In the genomic region with DNA sequence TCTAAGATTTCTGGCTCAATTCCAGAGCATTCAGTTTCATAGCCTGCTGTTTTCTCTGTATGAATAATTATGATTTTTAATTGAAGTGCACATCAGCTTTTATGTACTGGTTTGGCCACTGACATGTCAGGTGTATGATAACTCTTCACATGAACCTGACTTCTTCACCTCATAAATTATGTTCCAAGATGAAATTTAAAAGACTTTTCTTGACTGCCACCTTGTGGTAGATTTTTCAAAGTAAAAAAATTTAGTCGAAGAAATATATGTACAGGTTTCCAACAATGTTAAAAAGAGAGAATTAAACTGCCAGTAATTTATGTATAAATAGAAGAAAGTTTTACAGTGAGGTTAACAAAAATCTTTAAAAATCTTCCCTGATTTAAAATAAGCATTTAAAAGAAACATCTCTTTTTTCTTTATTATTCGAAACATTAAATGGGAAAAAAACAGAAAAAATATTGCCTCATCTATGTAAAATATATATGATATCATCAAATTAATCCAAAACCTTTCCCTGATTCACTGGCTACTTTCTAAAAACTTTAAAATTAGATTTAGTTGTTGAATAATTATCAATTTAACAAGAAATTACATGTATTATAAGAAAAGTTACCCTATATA, we compare ENCODE assay signal across 9 cellular contexts.
A peak's percentile ranks its signal among the peaks of the same experiment; 100 is the strongest.
DNase-seq lines count a peak whose midpoint lies in the region; ATAC-seq, FAIRE-seq and TF ChIP-seq lines count a peak whose summit lies in the region.
"Had no signal": no experiment of that assay in that cellular context is flagged by ENCODE, and none has a peak within 500 bp of the region (broad histone marks: within the 10 kb centered on the region; RNA-seq: fewer than 3 reads in every experiment).

No MANE protein-coding gene starts in this region.

- TF ChIP-seq POLR2A in K562 (conservative IDR thresholded peaks at IDR 0.05): no peak

- WGBS in K562 (ENCODE audit: insufficient coverage, low coverage, missing lambda C conversion rate): 0% methylated on average over 2 of the region's 2 CpGs

- no peaks in the 10 kb centered on the region for H3K9me1 ChIP-seq in K562 (ENCODE audit: control insufficient read depth, insufficient read depth, low read length)

- peaks cover 16% of the 10 kb centered on the region for H3K27me3 Mint-ChIP-seq in activated T-cell treated with anti-CD3 and anti-CD28 coated beads, Interleukin-2, amount 50 U/mL, for 24 hours
- H3K27me3 Mint-ChIP-seq: activated B cell treated with CpG ODN at 0.5 μM for 24 hours had no signal

- POLR2A ChIA-PET in K562 (lab: Yijun Ruan, JAX): interaction anchor here (0.6 kb wide), 1 partner anchor 1266 kb away, joined by 3 read pairs; no protein-coding TSS in a partner anchor

- in situ Hi-C loops in K562 (cut with MboI): no loop called here

- no peaks in the 10 kb centered on the region for H3K4me1 Mint-ChIP-seq in activated T-cell treated with anti-CD3 and anti-CD28 coated beads, Interleukin-2, amount 50 U/mL, for 24 hours (ENCODE audit: low read depth)
- H3K4me1 Mint-ChIP-seq: activated B cell treated with CpG ODN at 0.5 μM for 24 hours had no signal

- H3K4me3 Mint-ChIP-seq in activated T-cell treated with anti-CD3 and anti-CD28 coated beads, Interleukin-2, amount 50 U/mL, for 24 hours: no peak overlapping the region
- H3K4me3 Mint-ChIP-seq: activated B cell treated with CpG ODN at 0.5 μM for 24 hours had no signal

- no peak overlapping the region for H3K27ac ChIP-seq in K562 (ENCODE audit: extremely low read depth, low read depth, low read length)

- no peaks in the 10 kb centered on the region for H3K36me3 Mint-ChIP-seq in activated T-cell treated with anti-CD3 and anti-CD28 coated beads, Interleukin-2, amount 50 U/mL, for 24 hours (ENCODE audit: low read depth)

- no peaks in the 10 kb centered on the region for H3K79me2 ChIP-seq in Loucy (ENCODE audit: insufficient read depth, low read length)
- H3K79me2 ChIP-seq in K562 (ENCODE audit: control insufficient read depth, insufficient read depth, low read length): no peaks in the 10 kb centered on the region

- peak; percentile 68 for FAIRE-seq in K562 (lab: Jason Lieb, UNC)

- H3K27me3 ChIP-seq in Loucy (ENCODE audit: insufficient read depth, low read length, poor library complexity, severe bottlenecking) (no peaks in the 10 kb centered on the region), K562 (ENCODE audit: control insufficient read depth in 2 of 2, insufficient read depth in 2 of 2, low read length in 2 of 2) (no peaks in the 10 kb centered on the region)

- TF ChIP-seq EP300 in K562 (IDR thresholded peaks at IDR 0.05; ENCODE audit: low read length): no peak

- no peaks in the 10 kb centered on the region for H3F3A ChIP-seq in Loucy (ENCODE audit: low read depth)

- TF ChIP-seq CTCF in Loucy (conservative IDR thresholded peaks at IDR 0.05; ENCODE audit: low read length) (peak; percentile 68), K562 (IDR thresholded peaks at IDR 0.05 in 2 of 3, conservative IDR thresholded peaks at IDR 0.05 in 1 of 3; ENCODE audit: insufficient read depth in 2 of 3, low read depth in 1 of 3, low read length in 3 of 3) (peak; percentile 15 to 54 (median 18); a peak in 3 of 6 replicates)

- CTCF ChIA-PET in K562 (lab: Yijun Ruan, JAX; ENCODE audit: low intra/inter-chr PET ratio): interaction anchor here (1.2 to 2.4 kb wide), 2 partner anchors 124 to 301 kb away, joined by 4 to 8 read pairs; partner anchors contain the start of gene ATXN7L3B

- H3K9me2 ChIP-seq in Loucy (replicated peaks; ENCODE audit: low read depth, low read length): no peaks in the 10 kb centered on the region

- H3K9me3 ChIP-seq in Loucy (ENCODE audit: insufficient read depth, low read depth, low read length): no peaks in the 10 kb centered on the region
- H3K9me3 ChIP-seq in K562 (replicated peaks; ENCODE audit: control insufficient read depth, insufficient read depth, low read depth, low read length): no peaks in the 10 kb centered on the region

- DNase-seq in ELR (ENCODE audit: low read depth) (peak; percentile 47), K562 (ENCODE audit: extremely low read depth in 1 of 4, low spot score in 3 of 4) (peak; percentile 6 to 30 (median 16)), myocyte (ENCODE audit: low read depth) (peak; percentile 48), HK-2 (ENCODE audit: unreplicated experiment) (no peak)
- DNase-seq in activated CD4-positive, alpha-beta T cell treated with anti-CD3 and anti-CD28 coated beads, Interleukin-2, amount 50 U/mL, for 4 hours: no peak
- no peak for DNase-seq in activated T-cell treated with anti-CD3 and anti-CD28 coated beads, Interleukin-2, amount 50 U/mL, for 24 hours
- DNase-seq: activated B cell treated with CpG ODN at 0.5 μM for 24 hours had no signal

- H3K4me2 ChIP-seq in Loucy (ENCODE audit: low read depth, low read length, poor library complexity, severe bottlenecking) (no peak overlapping the region), K562 (ENCODE audit: insufficient read depth, low read length) (no peak overlapping the region)

- no peaks in the 10 kb centered on the region for H3K9me3 Mint-ChIP-seq in activated T-cell treated with anti-CD3 and anti-CD28 coated beads, Interleukin-2, amount 50 U/mL, for 24 hours
- H3K9me3 Mint-ChIP-seq: activated B cell treated with CpG ODN at 0.5 μM for 24 hours had no signal

- no peak for ATAC-seq in K562
- no peak for ATAC-seq in HG02970 (IDR thresholded peaks at IDR 0.05; ENCODE audit: low FRiP score, unreplicated experiment)

- peak; percentile 55 to 62 for TF ChIP-seq RAD21 in K562 (CRISPR knock-in tag; conservative IDR thresholded peaks at IDR 0.05 in 1 of 2, IDR thresholded peaks at IDR 0.05 in 1 of 2)

- H3K4me1 ChIP-seq in Loucy (ENCODE audit: insufficient read depth, low read length, poor library complexity, severe bottlenecking) (no peaks in the 10 kb centered on the region), K562 (replicated peaks in 1 of 2; ENCODE audit: control insufficient read depth in 2 of 2, insufficient read depth in 2 of 2, low read length in 2 of 2) (no peaks in the 10 kb centered on the region)

- H4K20me1 ChIP-seq in Loucy (ENCODE audit: insufficient read depth, low read length, poor library complexity, severe bottlenecking) (no peaks in the 10 kb centered on the region), K562 (replicated peaks; ENCODE audit: control insufficient read depth, insufficient read depth, low read length) (no peaks in the 10 kb centered on the region)

- H3K27ac Mint-ChIP-seq in activated T-cell treated with anti-CD3 and anti-CD28 coated beads, Interleukin-2, amount 50 U/mL, for 24 hours: no peak overlapping the region
- H3K27ac Mint-ChIP-seq: activated B cell treated with CpG ODN at 0.5 μM for 24 hours had no signal

- no peak overlapping the region for H3K4me3 ChIP-seq in Loucy (ENCODE audit: low read length, poor library complexity, severe bottlenecking)
- no peak overlapping the region for H3K4me3 ChIP-seq in K562

- H2AFZ ChIP-seq in Loucy (ENCODE audit: low read length): no peak overlapping the region
- H2AFZ ChIP-seq in K562 (ENCODE audit: low read depth, low read length): no peak overlapping the region

- H3K36me3 ChIP-seq in Loucy (ENCODE audit: insufficient read depth, low read length) (no peaks in the 10 kb centered on the region), K562 (ENCODE audit: control insufficient read depth, insufficient read depth, low read length) (no peaks in the 10 kb centered on the region)

- H3K9ac ChIP-seq in Loucy (ENCODE audit: low read depth, low read length, poor library complexity, severe bottlenecking) (no peak overlapping the region), K562 (ENCODE audit: insufficient read depth in 1 of 2, low read depth in 2 of 2, low read length in 2 of 2) (no peak overlapping the region)

- no TSS peak for BruUV-seq in K562 (replicated peaks; lab: Mats Ljungman, UMichigan)

- intact Hi-C loops in K562 (cut with micrococcal nuclease): loop anchor here (1.0 to 5.0 kb wide), 2 partner anchors 95 to 301 kb away; no protein-coding TSS in a partner anchor

TF ChIP-seq in K562, 482 proteins besides CTCF, POLR2A, EP300 and RAD21 (continues in another document):
- no peak for TF ChIP-seq YY1 (IDR thresholded peaks at IDR 0.05; ENCODE audit: borderline replicate concordance in 1 of 3, control insufficient read depth in 1 of 3, extremely low read depth in 1 of 3, insufficient read depth in 3 of 3, insufficient read length in 1 of 3, insufficient replicate concordance in 2 of 3, low read depth in 1 of 3, low read length in 2 of 3)
- TF ChIP-seq ATF1 (CRISPR knock-in tag; IDR thresholded peaks at IDR 0.05): no peak
- no peak for TF ChIP-seq ATF1 (tag; IDR thresholded peaks at IDR 0.05)
- no peak for TF ChIP-seq SOX6 (IDR thresholded peaks at IDR 0.05)
- TF ChIP-seq, protein P1, sequence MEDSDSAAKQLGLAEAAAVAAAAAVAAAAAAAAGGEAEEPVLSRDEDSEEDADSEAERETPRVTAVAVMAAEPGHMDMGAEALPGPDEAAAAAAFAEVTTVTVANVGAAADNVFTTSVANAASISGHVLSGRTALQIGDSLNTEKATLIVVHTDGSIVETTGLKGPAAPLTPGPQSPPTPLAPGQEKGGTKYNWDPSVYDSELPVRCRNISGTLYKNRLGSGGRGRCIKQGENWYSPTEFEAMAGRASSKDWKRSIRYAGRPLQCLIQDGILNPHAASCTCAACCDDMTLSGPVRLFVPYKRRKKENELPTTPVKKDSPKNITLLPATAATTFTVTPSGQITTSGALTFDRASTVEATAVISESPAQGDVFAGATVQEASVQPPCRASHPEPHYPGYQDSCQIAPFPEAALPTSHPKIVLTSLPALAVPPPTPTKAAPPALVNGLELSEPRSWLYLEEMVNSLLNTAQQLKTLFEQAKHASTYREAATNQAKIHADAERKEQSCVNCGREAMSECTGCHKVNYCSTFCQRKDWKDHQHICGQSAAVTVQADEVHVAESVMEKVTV (CRISPR knock-in tag; IDR thresholded peaks at IDR 0.05): 0 out of 2 replicates have a peak, but pooled peaks have one; percentile 35
- TF ChIP-seq MEIS2 (IDR thresholded peaks at IDR 0.05; ENCODE audit: partially characterized antibody): peak; percentile 84
- TF ChIP-seq, protein P2, sequence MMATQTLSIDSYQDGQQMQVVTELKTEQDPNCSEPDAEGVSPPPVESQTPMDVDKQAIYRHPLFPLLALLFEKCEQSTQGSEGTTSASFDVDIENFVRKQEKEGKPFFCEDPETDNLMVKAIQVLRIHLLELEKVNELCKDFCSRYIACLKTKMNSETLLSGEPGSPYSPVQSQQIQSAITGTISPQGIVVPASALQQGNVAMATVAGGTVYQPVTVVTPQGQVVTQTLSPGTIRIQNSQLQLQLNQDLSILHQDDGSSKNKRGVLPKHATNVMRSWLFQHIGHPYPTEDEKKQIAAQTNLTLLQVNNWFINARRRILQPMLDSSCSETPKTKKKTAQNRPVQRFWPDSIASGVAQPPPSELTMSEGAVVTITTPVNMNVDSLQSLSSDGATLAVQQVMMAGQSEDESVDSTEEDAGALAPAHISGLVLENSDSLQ (IDR thresholded peaks at IDR 0.05): peak; percentile 53; the same call in 1 of the 2 replicates
- TF ChIP-seq ZNF121 (CRISPR knock-in tag; conservative IDR thresholded peaks at IDR 0.05): no peak
- TF ChIP-seq ZSCAN29 (IDR thresholded peaks at IDR 0.05): no peak
- TF ChIP-seq NFIC (IDR thresholded peaks at IDR 0.05): peak; percentile 41; the same call in 1 of the 2 replicates

Comparison
In these comparisons a context has a peak if more than half of its experiments do, and no peak if none do; other contexts are left out.
1. DNase-seq: peak in ELR (single experiment), K562 (4 of 4) and myocyte (single experiment); none in HK-2 (single experiment), activated CD4-positive, alpha-beta T cell treated with anti-CD3 and anti-CD28 coated beads, Interleukin-2, amount 50 U/mL, for 4 hours (0 of 2) and activated T-cell treated with anti-CD3 and anti-CD28 coated beads, Interleukin-2, amount 50 U/mL, for 24 hours (single experiment).